1 cellular context compared by ENCODE assay signal in genomic region chr7:43749383-43749940, GRCh38.
TF ChIP-seq lines count a peak whose summit lies in the region.

No MANE protein-coding gene starts in this region.

TF ChIP-seq in HepG2, 621 proteins besides CTCF, POLR2A, EP300 and RAD21 (continued from another document):
- TF ChIP-seq TIGD3 (CRISPR knock-in tag; IDR thresholded peaks at IDR 0.05; ENCODE audit: borderline replicate concordance) = no peak
- TF ChIP-seq, protein P1, sequence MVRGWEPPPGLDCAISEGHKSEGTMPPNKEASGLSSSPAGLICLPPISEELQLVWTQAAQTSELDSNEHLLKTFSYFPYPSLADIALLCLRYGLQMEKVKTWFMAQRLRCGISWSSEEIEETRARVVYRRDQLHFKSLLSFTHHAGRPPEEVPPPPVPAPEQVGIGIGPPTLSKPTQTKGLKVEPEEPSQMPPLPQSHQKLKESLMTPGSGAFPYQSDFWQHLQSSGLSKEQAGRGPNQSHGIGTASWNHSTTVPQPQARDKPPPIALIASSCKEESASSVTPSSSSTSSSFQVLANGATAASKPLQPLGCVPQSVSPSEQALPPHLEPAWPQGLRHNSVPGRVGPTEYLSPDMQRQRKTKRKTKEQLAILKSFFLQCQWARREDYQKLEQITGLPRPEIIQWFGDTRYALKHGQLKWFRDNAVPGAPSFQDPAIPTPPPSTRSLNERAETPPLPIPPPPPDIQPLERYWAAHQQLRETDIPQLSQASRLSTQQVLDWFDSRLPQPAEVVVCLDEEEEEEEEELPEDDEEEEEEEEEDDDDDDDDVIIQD (CRISPR knock-in tag; IDR thresholded peaks at IDR 0.05; ENCODE audit: low read depth) = no peak
